8 cellular contexts compared by ENCODE assay signal in genomic region chr14:59871166-59871495, GRCh38. TPM values are rescaled to one million over a fixed set of nuclear protein-coding genes. Genes with fewer than 3 reads are reported as not detected.
DNase-seq lines count a peak whose midpoint lies in the region; ATAC-seq, FAIRE-seq and TF ChIP-seq lines count a peak whose summit lies in the region.

No MANE protein-coding gene starts in this region.

- no peak overlapping the region for H2AFZ ChIP-seq in HepG2 (ENCODE audit: low read length)

- DNase-seq in HepG2 (ENCODE audit: low spot score) (no peak), right lobe of liver (no peak), brain microvascular endothelial cell (no peak), UCSD-AML1 (lab: John Stamatoyannopoulos, UW; ENCODE audit: unreplicated experiment) (no peak), NCI-H1694 treated with DMSO at 0.1 percent for 48 hours (lab: John Stamatoyannopoulos, UW) (no peak)

- peak overlapping the region; percentile 54 for H3K4me2 ChIP-seq in HepG2 (ENCODE audit: low read depth, low read length)

- FAIRE-seq in HepG2 (lab: Jason Lieb, UNC): no peak

- H3K36me3 ChIP-seq in HepG2 (replicated peaks in 1 of 2; ENCODE audit: control insufficient read depth in 1 of 2, insufficient read depth in 2 of 2, low read length in 2 of 2) (no peaks in the 10 kb centered on the region), right lobe of liver (no peaks in the 10 kb centered on the region), brain microvascular endothelial cell (replicated peaks) (no peaks in the 10 kb centered on the region)

- in situ Hi-C loops in HepG2 (cut with HindIII; ENCODE audit: extremely low pct_ligation_motif_present, low pct_unique_long_range_greater_than_20kb): no loop called here
- in situ Hi-C loops in brain microvascular endothelial cell (cut with HindIII; ENCODE audit: low pct_ligation_motif_present, low sequenced_read_pairs): no loop called here

- TF ChIP-seq RAD21 in HepG2 (CRISPR knock-in tag; IDR thresholded peaks at IDR 0.05): no peak

- H4K20me1 ChIP-seq in HepG2 (ENCODE audit: insufficient read depth, low read length): no peaks in the 10 kb centered on the region

- no peaks in the 10 kb centered on the region for H3K79me2 ChIP-seq in HepG2 (ENCODE audit: insufficient read depth, low read length)

- CTCF ChIA-PET in HepG2 (lab: Yijun Ruan, JAX; ENCODE audit: low intra/inter-chr PET ratio, low total read pairs): no interaction called here

- intact Hi-C loops in HepG2 (cut with micrococcal nuclease; ENCODE audit: unreplicated experiment): no loop called here
- intact Hi-C loops in right lobe of liver (cut with DNase I): no loop called here

- WGBS in HepG2 (ENCODE audit: low lambda C conversion rate): 6% methylated on average over 4 of the region's 4 CpGs
- 3% methylated on average over 4 of the region's 4 CpGs for WGBS in right lobe of liver (ENCODE audit: insufficient coverage, low coverage, low lambda C conversion rate, missing lambda C conversion rate)

- H3K4me3 ChIP-seq in HepG2 (replicated peaks in 1 of 3; ENCODE audit: insufficient read depth in 1 of 3, low read depth in 2 of 3, low read length in 3 of 3) (peak overlapping the region in 2 of 3 experiments; percentile 37 to 64; a peak in 4 of 6 replicates), right lobe of liver (peak overlapping the region in 1 of 3 donors; percentile 41), brain microvascular endothelial cell (ENCODE audit: low read depth, low read length) (peak overlapping the region; percentile 50), mononuclear cell (ENCODE audit: low read length) (peak overlapping the region; percentile 47)

- TF ChIP-seq CTCF in HepG2 (CRISPR knock-in tag; IDR thresholded peaks at IDR 0.05): no peak
- TF ChIP-seq CTCF in right lobe of liver (IDR thresholded peaks at IDR 0.05): no peak
- TF ChIP-seq CTCF in brain microvascular endothelial cell (IDR thresholded peaks at IDR 0.05; ENCODE audit: low read depth, low read length, missing control alignments): no peak

- TF ChIP-seq EP300 in HepG2 (IDR thresholded peaks at IDR 0.05; ENCODE audit: low read depth in 2 of 2, low read length in 2 of 2) (no peak), HepG2 (CRISPR knock-in tag; IDR thresholded peaks at IDR 0.05; ENCODE audit: borderline replicate concordance) (no peak)

- H3K27me3 ChIP-seq in HepG2 (ENCODE audit: control insufficient read depth in 1 of 2, insufficient read depth in 2 of 2, low read length in 2 of 2): peaks cover 0 to 30% of the 10 kb centered on the region in 2 experiments; a peak in 2 of 5 replicates
- H3K27me3 ChIP-seq in right lobe of liver: peaks cover 0 to 14% of the 10 kb centered on the region in 2 donors
- H3K27me3 ChIP-seq in brain microvascular endothelial cell (replicated peaks): peaks cover 9% of the 10 kb centered on the region
- peaks cover 47% of the 10 kb centered on the region for H3K27me3 ChIP-seq in mononuclear cell (ENCODE audit: insufficient read depth, low read length)

- TF ChIP-seq POLR2A in HepG2 (IDR thresholded peaks at IDR 0.05; ENCODE audit: insufficient read depth in 1 of 2, low read depth in 2 of 2, low read length in 2 of 2): no peak
- TF ChIP-seq POLR2A in right lobe of liver (IDR thresholded peaks at IDR 0.05): no peak

- no peaks in the 10 kb centered on the region for H3K9me3 ChIP-seq in HepG2 (ENCODE audit: low read length)
- no peaks in the 10 kb centered on the region for H3K9me3 ChIP-seq in right lobe of liver
- no peaks in the 10 kb centered on the region for H3K9me3 ChIP-seq in mononuclear cell (ENCODE audit: low read depth, low read length)

- H3K4me1 ChIP-seq in HepG2 (ENCODE audit: insufficient read depth, low read length) (peaks cover 8% of the 10 kb centered on the region; the same call in 1 of the 2 replicates), right lobe of liver (peaks cover 0 to 8% (median 0%) of the 10 kb centered on the region in 4 donors), mononuclear cell (ENCODE audit: insufficient read depth, low read length) (peaks cover 17% of the 10 kb centered on the region)

- POLR2A ChIA-PET in HepG2 (lab: Yijun Ruan, JAX): no interaction called here

- H3K27ac ChIP-seq in HepG2 (ENCODE audit: extremely low read length, insufficient read depth, low read length) (no peak overlapping the region), right lobe of liver (no peak overlapping the region), brain microvascular endothelial cell (no peak overlapping the region)

- BruUV-seq in HepG2 (replicated peaks; lab: Mats Ljungman, UMichigan): no TSS peak

- H3K9ac ChIP-seq in HepG2 (ENCODE audit: insufficient read depth, low read depth, low read length): no peak overlapping the region

- peak; percentile 64 for ATAC-seq in HepG2
- ATAC-seq in right lobe of liver: no peak
- ATAC-seq in HG03097 (IDR thresholded peaks at IDR 0.05; ENCODE audit: low FRiP score, unreplicated experiment): no peak
- no peak for ATAC-seq in esophagus mucosa

TF ChIP-seq in HepG2, 621 proteins besides CTCF, POLR2A, EP300 and RAD21 (continues in another document):
- TF ChIP-seq BRCA1 (CRISPR knock-in tag; IDR thresholded peaks at IDR 0.05) (no peak), ZNF280B (CRISPR knock-in tag; IDR thresholded peaks at IDR 0.05; ENCODE audit: borderline replicate concordance) (no peak), GZF1 (CRISPR knock-in tag; IDR thresholded peaks at IDR 0.05) (no peak), TEAD2 (CRISPR knock-in tag; IDR thresholded peaks at IDR 0.05) (no peak)

RNA-seq across cellular contexts. Expression of gene RTN1, which starts 0.6 kb away (rescaled TPM):
- total RNA-seq in HepG2 (2016; rRNA removed; fragmentation: Illumina TruSeq; extraction: Trizol) (0.04 and 0.20 TPM in 2 replicates), right lobe of liver (1 to 10 TPM in 2 of 6 experiments, under 1 TPM in 4; 0.37 to 1.9 (median 0.53) TPM), mononuclear cell (8.0 TPM), esophagus mucosa (0.80 TPM)
- 0.09 TPM in 1 of 2 replicates, not detected in the other for total RNA-seq in HepG2 (2016; cell fraction: cytosol; rRNA removed; fragmentation: Illumina TruSeq; extraction: Trizol; ENCODE audit: low read depth)
- total RNA-seq in HepG2 (2016; cell fraction: insoluble cytoplasmic fraction; rRNA removed; fragmentation: Illumina TruSeq; extraction: Trizol): 0.06 TPM in 1 of 2 replicates, not detected in the other
- total RNA-seq in HepG2 (2016; cell fraction: membrane; rRNA removed; fragmentation: Illumina TruSeq; extraction: Trizol): 0.06 and 0.10 TPM in 2 replicates
- 0.19 TPM in 1 of 2 replicates, not detected in the other for total RNA-seq in HepG2 (2016; cell fraction: nucleus; rRNA removed; fragmentation: Illumina TruSeq; extraction: Trizol)
- 0.18 and 0.21 TPM in 2 replicates for polyA plus RNA-seq in HepG2 (2011; rRNA removed)
- polyA plus RNA-seq in HepG2 (2011; cell fraction: cytosol; rRNA removed): 0.07 and 0.10 TPM in 2 replicates
- 0.16 and 0.32 TPM in 2 replicates for polyA plus RNA-seq in HepG2 (2011; cell fraction: nucleus; rRNA removed)
- polyA plus RNA-seq in HepG2 (2012): not detected in 2 replicates
- not detected in 2 replicates for polyA plus RNA-seq in HepG2 (2016; cell fraction: cytosol; fragmentation: Illumina TruSeq; extraction: Trizol; ENCODE audit: low read depth)
- not detected in 2 replicates for polyA plus RNA-seq in HepG2 (2016; cell fraction: insoluble cytoplasmic fraction; fragmentation: Illumina TruSeq; extraction: Trizol; ENCODE audit: low read depth)
- polyA plus RNA-seq in HepG2 (2016; cell fraction: membrane; fragmentation: Illumina TruSeq; extraction: Trizol; ENCODE audit: low read depth): not detected in 2 replicates
- polyA plus RNA-seq in HepG2 (2016; cell fraction: nucleus; fragmentation: Illumina TruSeq; extraction: Trizol; ENCODE audit: insufficient read depth, low read depth): 0.19 and 0.32 TPM in 2 replicates
- not detected in 2 replicates for polyA minus RNA-seq in HepG2 (2011; rRNA and poly(A)+ RNA removed; ENCODE audit: low replicate concordance)
- not detected in 2 replicates for polyA minus RNA-seq in HepG2 (2011; cell fraction: cytosol; rRNA and poly(A)+ RNA removed)
- not detected in 2 replicates for polyA minus RNA-seq in HepG2 (2011; cell fraction: nucleus; rRNA and poly(A)+ RNA removed)

RNA-seq across cellular contexts. Expression of gene LRRC9, which starts 48.8 kb away (rescaled TPM):
- 0.18 and 0.62 TPM in 2 replicates for total RNA-seq in HepG2 (2016; rRNA removed; fragmentation: Illumina TruSeq; extraction: Trizol)
- total RNA-seq in HepG2 (2016; cell fraction: cytosol; rRNA removed; fragmentation: Illumina TruSeq; extraction: Trizol; ENCODE audit: low read depth): not detected in 2 replicates
- total RNA-seq in HepG2 (2016; cell fraction: insoluble cytoplasmic fraction; rRNA removed; fragmentation: Illumina TruSeq; extraction: Trizol): 0.24 and 0.42 TPM in 2 replicates
- total RNA-seq in HepG2 (2016; cell fraction: membrane; rRNA removed; fragmentation: Illumina TruSeq; extraction: Trizol): 0.21 TPM in 1 of 2 replicates, not detected in the other
- 0.41 and 0.43 TPM in 2 replicates for total RNA-seq in HepG2 (2016; cell fraction: nucleus; rRNA removed; fragmentation: Illumina TruSeq; extraction: Trizol)
- polyA plus RNA-seq in HepG2 (2011; rRNA removed): 0.08 and 0.21 TPM in 2 replicates
- not detected in 2 replicates for polyA plus RNA-seq in HepG2 (2011; cell fraction: cytosol; rRNA removed)
- polyA plus RNA-seq in HepG2 (2011; cell fraction: nucleus; rRNA removed): not detected in 2 replicates
- polyA plus RNA-seq in HepG2 (2012): not detected in 2 replicates
- not detected in 2 replicates for polyA plus RNA-seq in HepG2 (2016; cell fraction: cytosol; fragmentation: Illumina TruSeq; extraction: Trizol; ENCODE audit: low read depth)
- 0.28 and 0.52 TPM in 2 replicates for polyA plus RNA-seq in HepG2 (2016; cell fraction: insoluble cytoplasmic fraction; fragmentation: Illumina TruSeq; extraction: Trizol; ENCODE audit: low read depth)
- not detected in 2 replicates for polyA plus RNA-seq in HepG2 (2016; cell fraction: membrane; fragmentation: Illumina TruSeq; extraction: Trizol; ENCODE audit: low read depth)
- 0.21 TPM in 1 of 2 replicates, not detected in the other for polyA plus RNA-seq in HepG2 (2016; cell fraction: nucleus; fragmentation: Illumina TruSeq; extraction: Trizol; ENCODE audit: insufficient read depth, low read depth)
- not detected in 2 replicates for polyA minus RNA-seq in HepG2 (2011; rRNA and poly(A)+ RNA removed; ENCODE audit: low replicate concordance)
- polyA minus RNA-seq in HepG2 (2011; cell fraction: cytosol; rRNA and poly(A)+ RNA removed): not detected in 2 replicates
- 0.64 and 1.6 TPM in 2 replicates for polyA minus RNA-seq in HepG2 (2011; cell fraction: nucleus; rRNA and poly(A)+ RNA removed)
- total RNA-seq in right lobe of liver: under 1 TPM in 1 of 6 experiments, not detected in 5; 0.15 TPM
- total RNA-seq in mononuclear cell: not detected
- 0.12 TPM for total RNA-seq in esophagus mucosa
